9 cellular contexts compared by ENCODE assay signal in the genomic region with DNA sequence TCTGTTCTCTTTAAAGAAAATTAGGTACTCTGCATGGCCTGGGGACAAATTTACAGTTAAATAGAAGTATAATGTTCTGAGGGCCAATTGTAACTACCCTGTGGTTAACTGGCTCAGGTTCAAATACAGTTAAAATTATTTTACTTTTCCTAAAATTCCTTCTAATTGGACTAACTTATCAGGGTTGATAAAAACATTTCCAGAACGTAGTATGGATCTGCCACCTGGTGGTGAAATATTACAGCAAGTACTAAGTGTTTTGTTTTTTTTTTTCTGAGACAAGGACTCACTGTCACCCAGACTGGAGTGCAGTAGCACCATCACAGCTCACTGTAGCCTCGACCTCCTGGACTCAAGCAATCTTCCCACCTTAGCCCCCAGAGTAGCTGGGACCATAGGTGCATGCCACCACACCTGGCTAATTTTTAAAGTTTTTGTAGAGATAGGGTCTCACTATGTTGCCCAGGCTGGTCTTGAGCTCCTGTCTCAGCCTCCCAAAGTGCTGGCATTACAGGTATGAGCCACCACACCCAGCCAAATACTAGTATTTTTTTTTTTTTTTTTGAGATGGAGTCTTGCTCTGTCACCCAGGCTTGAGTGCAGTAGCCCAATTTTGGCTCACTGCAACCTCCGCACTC. TPM values are rescaled to one million over a fixed set of nuclear protein-coding genes. Genes with fewer than 3 reads are reported as not detected.
A peak's percentile ranks its signal among the peaks of the same experiment; 100 is the strongest.
DNase-seq lines count a peak whose midpoint lies in the region; ATAC-seq and TF ChIP-seq lines count a peak whose summit lies in the region.
"Had no signal": no experiment of that assay in that cellular context is flagged by ENCODE, and none has a peak within 500 bp of the region (broad histone marks: within the 10 kb centered on the region; RNA-seq: fewer than 3 reads in every experiment).

No MANE protein-coding gene starts in this region.

- no peaks in the 10 kb centered on the region for H3K36me3 Mint-ChIP-seq in activated CD8-positive, alpha-beta memory T cell treated with anti-CD3 and anti-CD28 coated beads, Interleukin-2, amount 10 ng/mL, durations not matched to agents 7 days and 5 days

- H3K9me3 ChIP-seq in heart left ventricle (peaks cover 0 to 11% (median 0%) of the 10 kb centered on the region in 12 donors), sigmoid colon (no peaks in the 10 kb centered on the region), MG63 (no peaks in the 10 kb centered on the region)

- no peak overlapping the region for H3K27ac Mint-ChIP-seq in activated CD8-positive, alpha-beta memory T cell treated with anti-CD3 and anti-CD28 coated beads, Interleukin-2, amount 10 ng/mL, durations not matched to agents 7 days and 5 days
- H3K27ac Mint-ChIP-seq: dendritic cell treated with granulocyte-macrophage colony-stimulating factor and Interleukin-4, amounts not matched to agents 40 ng/mL and 50 ng/mL, for 4 days had no signal

- peak; percentile 47 for ATAC-seq in activated CD8-positive, alpha-beta memory T cell treated with anti-CD3 and anti-CD28 coated beads, Interleukin-2, amount 10 ng/mL, durations not matched to agents 7 days and 5 days
- peak in 2 of 4 donors; percentile 52 to 56 for ATAC-seq in heart left ventricle
- no peak for ATAC-seq in HG03457 (IDR thresholded peaks at IDR 0.05; ENCODE audit: unreplicated experiment)

- H3K27me3 ChIP-seq in heart left ventricle, result peaks cover 0 to 14% (median 0%) of the 10 kb centered on the region in 9 donors
- no peaks in the 10 kb centered on the region for H3K27me3 ChIP-seq in sigmoid colon
- no peaks in the 10 kb centered on the region for H3K27me3 ChIP-seq in MG63

- no peaks in the 10 kb centered on the region for H3K36me3 ChIP-seq in heart left ventricle
- no peaks in the 10 kb centered on the region for H3K36me3 ChIP-seq in sigmoid colon
- H3K36me3 ChIP-seq in MG63, result no peaks in the 10 kb centered on the region

- H3K4me3 Mint-ChIP-seq in activated CD8-positive, alpha-beta memory T cell treated with anti-CD3 and anti-CD28 coated beads, Interleukin-2, amount 10 ng/mL, durations not matched to agents 7 days and 5 days, result no peak overlapping the region
- H3K4me3 Mint-ChIP-seq: dendritic cell treated with granulocyte-macrophage colony-stimulating factor and Interleukin-4, amounts not matched to agents 40 ng/mL and 50 ng/mL, for 4 days had no signal

- H3K4me1 Mint-ChIP-seq in activated CD8-positive, alpha-beta memory T cell treated with anti-CD3 and anti-CD28 coated beads, Interleukin-2, amount 10 ng/mL, durations not matched to agents 7 days and 5 days, result peaks cover 4% of the 10 kb centered on the region

- no peak for DNase-seq in activated CD8-positive, alpha-beta memory T cell treated with anti-CD3 and anti-CD28 coated beads, Interleukin-2, amount 10 ng/mL, durations not matched to agents 7 days and 5 days
- DNase-seq in activated CD8-positive, alpha-beta memory T cell treated with anti-CD3 and anti-CD28 coated beads, Interleukin-2, amount 50 U/mL, for 4 hours, result no peak
- DNase-seq in MV-4-11 (lab: John Stamatoyannopoulos, UW), result peak; percentile 31
- peak in 1 of 5 donors; percentile 20 for DNase-seq in heart left ventricle
- DNase-seq in sigmoid colon, result no peak
- DNase-seq in MG63, result no peak

- peaks cover 3% of the 10 kb centered on the region for H3K27me3 Mint-ChIP-seq in activated CD8-positive, alpha-beta memory T cell treated with anti-CD3 and anti-CD28 coated beads, Interleukin-2, amount 10 ng/mL, durations not matched to agents 7 days and 5 days

- no peak overlapping the region for H3K27ac ChIP-seq in heart left ventricle
- no peak overlapping the region for H3K27ac ChIP-seq in sigmoid colon

- H3K4me3 ChIP-seq in WI38 (ENCODE audit: low read depth, low read length) (no peak overlapping the region), heart left ventricle (no peak overlapping the region), sigmoid colon (no peak overlapping the region), MG63 (no peak overlapping the region)

- 35 to 37% (median 36%) methylated on average over 3 of the region's 3 CpGs for WGBS in heart left ventricle, 4 donors
- WGBS in sigmoid colon, 2 donors, result 32 to 38% methylated on average over 3 of the region's 3 CpGs

- CTCF ChIA-PET in activated CD8-positive, alpha-beta memory T cell treated with anti-CD3 and anti-CD28 coated beads, Interleukin-2, amount 10 ng/mL, durations not matched to agents 7 days and 5 days (lab: Charles Lee), result interaction anchor here (1.0 to 2.1 kb wide), 16 partner anchors 14 to 483 kb away, joined by 3 to 9 read pairs (median 4); no protein-coding TSS in a partner anchor

- TF ChIP-seq POLR2A in heart left ventricle (IDR thresholded peaks at IDR 0.05) (no peak), sigmoid colon (IDR thresholded peaks at IDR 0.05) (no peak)

- no peak for TF ChIP-seq EP300 in sigmoid colon (IDR thresholded peaks at IDR 0.05)

- intact Hi-C loops in heart left ventricle (cut with DNase I), result loop anchor here in 8 of 10 donors (2.0 to 10.0 kb wide), 6 partner anchors 284 to 477 kb away; a partner anchor contains a TSS
- intact Hi-C loops in sigmoid colon (cut with DNase I), result loop anchor here (2.0 kb wide), 3 partner anchors 29 to 297 kb away; a partner anchor contains a TSS

- peak; percentile 37; the same call in 1 of the 2 replicates for TF ChIP-seq CTCF in WI38 (IDR thresholded peaks at IDR 0.05; ENCODE audit: low read depth, low read length)
- TF ChIP-seq CTCF in heart left ventricle (IDR thresholded peaks at IDR 0.05), result peak; percentile 48 to 84 (median 74)
- TF ChIP-seq CTCF in sigmoid colon (IDR thresholded peaks at IDR 0.05), result peak; percentile 45 to 64 (median 54)

- peaks cover 0 to 17% (median 8%) of the 10 kb centered on the region in 12 donors for H3K4me1 ChIP-seq in heart left ventricle
- H3K4me1 ChIP-seq in sigmoid colon, result peaks cover 0 to 36% (median 22%) of the 10 kb centered on the region in 4 donors

- H3K9me3 Mint-ChIP-seq in activated CD8-positive, alpha-beta memory T cell treated with anti-CD3 and anti-CD28 coated beads, Interleukin-2, amount 10 ng/mL, durations not matched to agents 7 days and 5 days (ENCODE audit: low read depth), result no peaks in the 10 kb centered on the region
- H3K9me3 Mint-ChIP-seq: dendritic cell treated with granulocyte-macrophage colony-stimulating factor and Interleukin-4, amounts not matched to agents 40 ng/mL and 50 ng/mL, for 4 days had no signal

RNA-seq across cellular contexts. Expression of a gene that starts 29.2 kb away (rescaled TPM):
- 1 to 10 TPM; 3.4 to 5.4 TPM for total RNA-seq in activated CD8-positive, alpha-beta memory T cell treated with anti-CD3 and anti-CD28 coated beads, Interleukin-2, amount 10 ng/mL, durations not matched to agents 7 days and 5 days
- total RNA-seq in heart left ventricle (10 to 100 TPM; 10.7 to 31.5 (median 13.5) TPM), sigmoid colon (10 to 100 TPM; 19.3 to 42.1 (median 26.8) TPM)
- polyA plus RNA-seq in heart left ventricle (1 to 10 TPM; 4.4 to 6.6 TPM), sigmoid colon (10 to 100 TPM in 1 of 3 donors, 1 to 10 TPM in 2; 9.0 to 56.5 (median 9.2) TPM)
- 0.74 and 2.2 TPM in 2 replicates for total RNA-seq in MG63 (2014; rRNA removed; shearing (Covaris generic); ENCODE audit: low replicate concordance)
